ENCODE assay signal across 10 cellular contexts in genomic region chr4:127783971-127784519, GRCh38. TPM values are rescaled to one million over a fixed set of nuclear protein-coding genes. Genes with fewer than 3 reads are reported as not detected.
A peak's percentile ranks its signal among the peaks of the same experiment; 100 is the strongest.
DNase-seq lines count a peak whose midpoint lies in the region; ATAC-seq, FAIRE-seq and TF ChIP-seq lines count a peak whose summit lies in the region.
"Had no signal": no experiment of that assay in that cellular context is flagged by ENCODE, and none has a peak within 500 bp of the region (broad histone marks: within the 10 kb centered on the region; RNA-seq: fewer than 3 reads in every experiment).

No MANE protein-coding gene starts in this region.

- H3K27ac Mint-ChIP-seq in activated naive CD8-positive, alpha-beta T cell treated with anti-CD3 and anti-CD28 coated beads for 36 hours = no peak overlapping the region
- H3K27ac Mint-ChIP-seq: activated CD4-positive, alpha-beta memory T cell treated with anti-CD3 and anti-CD28 coated beads for 36 hours had no signal

- TF ChIP-seq POLR2A in GM12891 (IDR thresholded peaks at IDR 0.05; ENCODE audit: low read depth, low read length) (no peak), esophagus squamous epithelium (IDR thresholded peaks at IDR 0.05) (no peak)

- H3K4me3 Mint-ChIP-seq in activated naive CD8-positive, alpha-beta T cell treated with anti-CD3 and anti-CD28 coated beads for 36 hours = no peak overlapping the region
- H3K4me3 Mint-ChIP-seq: activated CD4-positive, alpha-beta memory T cell treated with anti-CD3 and anti-CD28 coated beads for 36 hours had no signal

- DNase-seq in GM12891 (ENCODE audit: insufficient read length, low spot score) (no peak), Panc1 (ENCODE audit: low read depth, low spot score) (no peak), esophagus squamous epithelium (lab: John Stamatoyannopoulos, UW) (no peak), skeletal muscle cell (ENCODE audit: low read depth) (no peak), HuH-7 (ENCODE audit: low spot score) (no peak)
- no peak for DNase-seq in activated naive CD8-positive, alpha-beta T cell treated with anti-CD3 and anti-CD28 coated beads for 36 hours
- DNase-seq: activated CD4-positive, alpha-beta memory T cell treated with anti-CD3 and anti-CD28 coated beads for 36 hours had no signal

- peaks cover 71% of the 10 kb centered on the region for H3K27me3 Mint-ChIP-seq in activated naive CD8-positive, alpha-beta T cell treated with anti-CD3 and anti-CD28 coated beads for 36 hours

- FAIRE-seq in GM12891 (lab: Jason Lieb, UNC) = peak; percentile 52

- H3K9me3 Mint-ChIP-seq in activated naive CD8-positive, alpha-beta T cell treated with anti-CD3 and anti-CD28 coated beads for 36 hours = no peaks in the 10 kb centered on the region
- H3K9me3 Mint-ChIP-seq: activated CD4-positive, alpha-beta memory T cell treated with anti-CD3 and anti-CD28 coated beads for 36 hours had no signal

- in situ Hi-C loops in Panc1 (cut with HindIII; ENCODE audit: low pct_unique_long_range_greater_than_20kb, low sequenced_read_pairs) = no loop called here

- H3K27me3 ChIP-seq in Panc1 (ENCODE audit: control insufficient read depth, insufficient read depth, low read length) = no peaks in the 10 kb centered on the region
- H3K27me3 ChIP-seq in esophagus squamous epithelium = peaks cover 0 to 5% (median 0%) of the 10 kb centered on the region in 4 donors

- POLR2A ChIA-PET in Panc1 (lab: Charles Lee) = no interaction called here

- H3K4me1 Mint-ChIP-seq in activated naive CD8-positive, alpha-beta T cell treated with anti-CD3 and anti-CD28 coated beads for 36 hours = peaks cover 19% of the 10 kb centered on the region

- peak overlapping the region; percentile 81 to 86 for H3K4me3 ChIP-seq in Panc1 (ENCODE audit: low read depth in 2 of 2, low read length in 2 of 2)
- H3K4me3 ChIP-seq in esophagus squamous epithelium = peak overlapping the region; percentile 53 to 84 (median 76)
- H3K4me3 ChIP-seq in skeletal muscle cell (ENCODE audit: low read depth, low read length) = peak overlapping the region; percentile 71

- 30 to 54% methylated on average over 8 of the region's 8 CpGs for WGBS in esophagus squamous epithelium, 2 donors

- H3K36me3 ChIP-seq in Panc1 (ENCODE audit: control insufficient read depth, insufficient read depth, low read length) (no peaks in the 10 kb centered on the region; the same call in 1 of the 2 replicates), esophagus squamous epithelium (no peaks in the 10 kb centered on the region)

- ATAC-seq in Panc1 (no peak), HG02885 (IDR thresholded peaks at IDR 0.05; ENCODE audit: poor library complexity, unreplicated experiment) (no peak), GM18519 (IDR thresholded peaks at IDR 0.05; ENCODE audit: low FRiP score, unreplicated experiment) (no peak)

- CTCF ChIA-PET in Panc1 (lab: Charles Lee) = interaction anchor here (0.6 kb wide), 1 partner anchor 159 kb away, joined by 3 read pairs; no protein-coding TSS in a partner anchor

- H3K4me1 ChIP-seq in Panc1 (ENCODE audit: control insufficient read depth, insufficient read depth, low read length) (peaks cover 2% of the 10 kb centered on the region; the same call in 1 of the 2 replicates), esophagus squamous epithelium (peaks cover 0 to 37% (median 0%) of the 10 kb centered on the region in 3 donors)

- H3K27ac ChIP-seq in Panc1 (ENCODE audit: low read length) (peak overlapping the region; percentile 82), esophagus squamous epithelium (peak overlapping the region; percentile 87 to 97 (median 92))

- TF ChIP-seq CTCF in Panc1 (IDR thresholded peaks at IDR 0.05) = no peak
- no peak for TF ChIP-seq CTCF in esophagus squamous epithelium (IDR thresholded peaks at IDR 0.05)

- TSS peak; percentile 60 for BruUV-seq in Panc1 (replicated peaks; lab: Mats Ljungman, UMichigan)

- intact Hi-C loops in Panc1 (cut with micrococcal nuclease; ENCODE audit: unreplicated experiment) (no loop called here), esophagus squamous epithelium (cut with DNase I) (no loop called here)

- H3K36me3 Mint-ChIP-seq in activated naive CD8-positive, alpha-beta T cell treated with anti-CD3 and anti-CD28 coated beads for 36 hours = peaks cover 8% of the 10 kb centered on the region

- H3K9me3 ChIP-seq in Panc1 (ENCODE audit: control insufficient read depth, insufficient read depth, low read depth, low read length) (no peaks in the 10 kb centered on the region), esophagus squamous epithelium (no peaks in the 10 kb centered on the region)

TF ChIP-seq in GM12891, 5 proteins besides CTCF, POLR2A, EP300 and RAD21:
- TF ChIP-seq POU2F2 (IDR thresholded peaks at IDR 0.05; ENCODE audit: low read depth, low read length) = no peak
- TF ChIP-seq PAX5 (IDR thresholded peaks at IDR 0.05; ENCODE audit: insufficient read depth, low read length, severe bottlenecking) = no peak
- TF ChIP-seq SPI1 (IDR thresholded peaks at IDR 0.05; ENCODE audit: low read depth, low read length) = no peak
- no peak for TF ChIP-seq POLR2AphosphoS5 (IDR thresholded peaks at IDR 0.05; ENCODE audit: low read depth, low read length)
- no peak for TF ChIP-seq TAF1 (IDR thresholded peaks at IDR 0.05; ENCODE audit: low read depth, low read length)

RNA-seq across cellular contexts. Expression of gene HSPA4L, which starts 1.9 kb away (rescaled TPM):
- polyA plus RNA-seq in GM12891 (2012; ENCODE audit: low read depth, missing spikeins) = 13.2 TPM
- total RNA-seq in Panc1 (2021; ENCODE audit: unreplicated experiment) = 21.5 TPM
- polyA plus RNA-seq in Panc1 (2012; ENCODE audit: insufficient read length) = 9.8 TPM
- 10 to 100 TPM; 19.8 to 45.4 (median 26.7) TPM for total RNA-seq in esophagus squamous epithelium
- 1 to 10 TPM; 3.8 to 4.8 TPM for total RNA-seq in activated naive CD8-positive, alpha-beta T cell treated with anti-CD3 and anti-CD28 coated beads for 36 hours

RNA-seq across cellular contexts. Expression of gene SLC25A31, which starts 53.8 kb away (rescaled TPM):
- not detected for polyA plus RNA-seq in GM12891 (2012; ENCODE audit: low read depth, missing spikeins)
- total RNA-seq in Panc1 (2021; ENCODE audit: unreplicated experiment) = not detected
- polyA plus RNA-seq in Panc1 (2012; ENCODE audit: insufficient read length) = not detected
- total RNA-seq in esophagus squamous epithelium = not detected
- not detected for total RNA-seq in activated naive CD8-positive, alpha-beta T cell treated with anti-CD3 and anti-CD28 coated beads for 36 hours
- total RNA-seq: activated CD4-positive, alpha-beta memory T cell treated with anti-CD3 and anti-CD28 coated beads for 36 hours; omental fat pad had no signal
